Comparison of ENCODE assay signal across 10 cellular contexts in the genomic region with DNA sequence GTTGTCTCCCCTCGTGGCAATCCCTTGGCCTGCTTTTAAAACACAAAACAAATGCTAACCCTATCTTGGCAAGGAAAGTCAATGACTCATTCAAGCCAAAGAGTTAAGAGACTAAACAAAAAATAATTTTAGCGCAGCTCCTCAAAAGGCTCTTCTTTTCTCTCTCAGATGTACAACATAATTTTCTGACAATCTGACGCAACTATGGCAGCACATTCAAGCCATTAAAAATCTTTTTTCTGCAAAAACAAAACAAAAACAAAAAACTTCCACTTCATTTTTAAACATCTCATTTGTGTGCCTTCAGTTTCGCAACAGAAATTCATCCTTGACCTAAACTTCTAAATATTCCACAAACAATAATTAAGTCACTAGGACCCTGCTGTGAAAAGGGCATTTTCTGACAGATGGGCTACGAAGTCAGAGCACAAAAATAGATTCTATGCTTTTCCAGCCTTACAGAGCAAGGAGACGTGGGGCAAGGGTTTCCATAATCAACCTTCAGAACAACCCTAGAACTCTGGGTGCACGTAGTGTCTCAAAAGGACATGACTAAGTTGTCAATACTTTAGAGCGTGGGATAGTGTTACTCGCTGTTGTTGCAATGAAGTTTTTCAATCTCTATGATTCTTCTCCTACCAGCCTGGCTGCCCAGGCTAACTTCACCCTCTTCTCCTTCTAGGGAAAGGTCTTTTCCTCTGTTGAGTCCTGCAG.
DNase-seq lines count a peak whose midpoint lies in the region; ATAC-seq and TF ChIP-seq lines count a peak whose summit lies in the region.
"Had no signal": no experiment of that assay in that cellular context is flagged by ENCODE, and none has a peak within 500 bp of the region (broad histone marks: within the 10 kb centered on the region; RNA-seq: fewer than 3 reads in every experiment).

No MANE protein-coding gene starts in this region.

- H3K27me3 Mint-ChIP-seq in MCF 10A (ENCODE audit: insufficient read depth, unreplicated experiment) (no peaks in the 10 kb centered on the region), brain (no peaks in the 10 kb centered on the region)
- H3K27me3 Mint-ChIP-seq in activated CD8-positive, alpha-beta T cell treated with anti-CD3 and anti-CD28 coated beads for 36 hours = no peaks in the 10 kb centered on the region

- dilution Hi-C loops in mammary epithelial cell (cut with HindIII; ENCODE audit: low sequenced_read_pairs) = no loop called here

- 69% methylated on average over 9 of the region's 9 CpGs for WGBS in mammary epithelial cell (ENCODE audit: low coverage, missing lambda C conversion rate)
- 76% methylated on average over 9 of the region's 9 CpGs for WGBS in hepatocyte (ENCODE audit: low lambda C conversion rate, missing lambda C conversion rate)
- 7 to 9% methylated on average over 9 of the region's 9 CpGs for WGBS in aorta, 2 donors

- peak overlapping the region; percentile 5 for H3K4me3 Mint-ChIP-seq in MCF 10A (ENCODE audit: unreplicated experiment)
- H3K4me3 Mint-ChIP-seq in brain = peak overlapping the region in 3 of 5 experiments; percentile 1 to 56 (median 17)
- H3K4me3 Mint-ChIP-seq in activated CD8-positive, alpha-beta T cell treated with anti-CD3 and anti-CD28 coated beads for 36 hours = no peak overlapping the region

- no peaks in the 10 kb centered on the region for H4K20me1 ChIP-seq in mammary epithelial cell (ENCODE audit: insufficient read depth, low read length)
- H4K20me1 ChIP-seq in hepatocyte (ENCODE audit: insufficient read depth, poor library complexity, severe bottlenecking) = no peaks in the 10 kb centered on the region
- H4K20me1 ChIP-seq: BLaER1 treated with 17β-estradiol and CSF1 and Interleukin-3, amounts not matched to agents 10 nM and 100 nM had no signal

- H3K9ac ChIP-seq in mammary epithelial cell (ENCODE audit: insufficient read depth, low read length) = no peak overlapping the region
- H3K9ac ChIP-seq: BLaER1 treated with 17β-estradiol and CSF1 and Interleukin-3, amounts not matched to agents 10 nM and 100 nM had no signal

- H3K4me1 ChIP-seq in mammary epithelial cell (ENCODE audit: insufficient read depth, low read length) = no peaks in the 10 kb centered on the region
- H3K4me1 ChIP-seq in hepatocyte (ENCODE audit: insufficient read depth) = peaks cover 31% of the 10 kb centered on the region
- H3K4me1 ChIP-seq in aorta (ENCODE audit: control insufficient read depth in 1 of 2, insufficient read depth in 2 of 2, low read length in 2 of 2) = peaks cover 8 to 10% of the 10 kb centered on the region in 2 donors

- intact Hi-C loops in MCF 10A (cut with micrococcal nuclease) = loop anchor here (5.0 kb wide), 2 partner anchors 54 to 84 kb away; partner anchors contain the start of gene MB21D2
- intact Hi-C loops in mammary epithelial cell (cut with micrococcal nuclease) = no loop called here
- intact Hi-C loops in aorta (cut with DNase I) = no loop called here
- intact Hi-C loops in activated CD8-positive, alpha-beta T cell treated with anti-CD3 and anti-CD28 coated beads for 36 hours (cut with micrococcal nuclease) = no loop called here

- BruUV-seq in MCF 10A (replicated peaks; lab: Mats Ljungman, UMichigan) (no TSS peak), mammary epithelial cell (replicated peaks; lab: Mats Ljungman, UMichigan) (no TSS peak)

- H3K27me3 ChIP-seq in mammary epithelial cell (ENCODE audit: insufficient read depth, low read length) = no peaks in the 10 kb centered on the region
- no peaks in the 10 kb centered on the region for H3K27me3 ChIP-seq in hepatocyte
- H3K27me3 ChIP-seq in aorta (ENCODE audit: control insufficient read depth in 1 of 2, insufficient read depth in 2 of 2, low read length in 1 of 2) = no peaks in the 10 kb centered on the region
- H3K27me3 ChIP-seq: BLaER1 treated with 17β-estradiol and CSF1 and Interleukin-3, amounts not matched to agents 10 nM and 100 nM had no signal

- H2AFZ ChIP-seq in mammary epithelial cell (ENCODE audit: low read depth, low read length) (no peak overlapping the region), hepatocyte (no peak overlapping the region)

- POLR2A ChIA-PET in MCF 10A (lab: Yijun Ruan, JAX) = interaction anchor here (0.7 to 1.5 kb wide), 7 partner anchors 9 to 192 kb away, joined by 3 to 6 read pairs (median 3); no protein-coding TSS in a partner anchor
- POLR2A ChIA-PET in activated CD8-positive, alpha-beta T cell treated with anti-CD3 and anti-CD28 coated beads for 36 hours (lab: Charles Lee) = no interaction called here

- H3K27ac Mint-ChIP-seq in MCF 10A (ENCODE audit: low read depth, unreplicated experiment) = peak overlapping the region; percentile 7
- H3K27ac Mint-ChIP-seq in brain = peak overlapping the region in 2 of 5 experiments; percentile 39 to 80
- no peak overlapping the region for H3K27ac Mint-ChIP-seq in activated CD8-positive, alpha-beta T cell treated with anti-CD3 and anti-CD28 coated beads for 36 hours

- ATAC-seq in aorta (ENCODE audit: low FRiP score) (peak; percentile 58), HG02884 (IDR thresholded peaks at IDR 0.05; ENCODE audit: unreplicated experiment) (no peak)
- ATAC-seq in activated CD8-positive, alpha-beta T cell treated with anti-CD3 and anti-CD28 coated beads for 36 hours = no peak

- H3K27ac ChIP-seq in mammary epithelial cell (ENCODE audit: insufficient read depth, low read depth, low read length) (no peak overlapping the region), hepatocyte (peak overlapping the region; percentile 11), aorta (ENCODE audit: low read depth in 1 of 2, low read length in 2 of 2) (no peak overlapping the region)
- H3K27ac ChIP-seq: BLaER1 treated with 17β-estradiol and CSF1 and Interleukin-3, amounts not matched to agents 10 nM and 100 nM had no signal

- CTCF ChIA-PET in MCF 10A (lab: Yijun Ruan, JAX) (interaction anchor here (0.7 to 1.3 kb wide), 3 partner anchors 31 to 207 kb away, joined by 3 read pairs; no protein-coding TSS in a partner anchor), mammary epithelial cell (lab: Charles Lee; ENCODE audit: low non-redundant PET) (no interaction called here)
- CTCF ChIA-PET in activated CD8-positive, alpha-beta T cell treated with anti-CD3 and anti-CD28 coated beads for 36 hours (lab: Charles Lee) = no interaction called here

- DNase-seq in MCF 10A (ENCODE audit: unreplicated experiment) = peak; percentile 84
- no peak for DNase-seq in mammary epithelial cell
- no peak for DNase-seq in hepatocyte (ENCODE audit: low spot score)
- DNase-seq in aorta = no peak
- DNase-seq in NCI-H1092 (lab: John Stamatoyannopoulos, UW) = no peak
- DNase-seq in activated CD8-positive, alpha-beta T cell treated with anti-CD3 and anti-CD28 coated beads for 36 hours = no peak
- DNase-seq: SIG-M5 had no signal

- H3K9me3 Mint-ChIP-seq in MCF 10A (ENCODE audit: unreplicated experiment) = no peaks in the 10 kb centered on the region
- peaks cover 0 to 5% (median 0%) of the 10 kb centered on the region in 5 experiments for H3K9me3 Mint-ChIP-seq in brain
- H3K9me3 Mint-ChIP-seq in activated CD8-positive, alpha-beta T cell treated with anti-CD3 and anti-CD28 coated beads for 36 hours = no peaks in the 10 kb centered on the region

- H3K36me3 Mint-ChIP-seq in MCF 10A (ENCODE audit: insufficient read depth, unreplicated experiment) (no peaks in the 10 kb centered on the region), brain (peaks cover 11% of the 10 kb centered on the region)
- peaks cover 1% of the 10 kb centered on the region for H3K36me3 Mint-ChIP-seq in activated CD8-positive, alpha-beta T cell treated with anti-CD3 and anti-CD28 coated beads for 36 hours (ENCODE audit: low read depth)

- H3K4me3 ChIP-seq in mammary epithelial cell (replicated peaks in 1 of 3; ENCODE audit: insufficient read depth in 1 of 3, low read depth in 2 of 3, low read length in 3 of 3) (no peak overlapping the region), hepatocyte (no peak overlapping the region), aorta (ENCODE audit: low read length in 2 of 2) (no peak overlapping the region)
- H3K4me3 ChIP-seq: BLaER1 treated with 17β-estradiol and CSF1 and Interleukin-3, amounts not matched to agents 10 nM and 100 nM had no signal

- TF ChIP-seq CTCF in MCF 10A (IDR thresholded peaks at IDR 0.05; ENCODE audit: unreplicated experiment) (no peak), mammary epithelial cell (conservative IDR thresholded peaks at IDR 0.05 in 1 of 2, IDR thresholded peaks at IDR 0.05 in 1 of 2; ENCODE audit: extremely low read depth in 1 of 2, insufficient read depth in 1 of 2, low read depth in 1 of 2, low read length in 2 of 2) (no peak), brain (conservative IDR thresholded peaks at IDR 0.05) (no peak), hepatocyte (IDR thresholded peaks at IDR 0.05; ENCODE audit: poor library complexity) (no peak)
- no peak for TF ChIP-seq CTCF in activated CD8-positive, alpha-beta T cell treated with anti-CD3 and anti-CD28 coated beads for 36 hours (IDR thresholded peaks at IDR 0.05)

- in situ Hi-C loops in mammary epithelial cell (cut with MboI; ENCODE audit: low sequenced_read_pairs in 2 of 2) = no loop called here

- no peak overlapping the region for H3K4me2 ChIP-seq in mammary epithelial cell (ENCODE audit: insufficient read depth, low read depth, low read length)
- H3K4me2 ChIP-seq in hepatocyte = peak overlapping the region; percentile 6

- H3K9me2 ChIP-seq in hepatocyte (replicated peaks; ENCODE audit: insufficient read depth) = no peaks in the 10 kb centered on the region

- no peaks in the 10 kb centered on the region for H3K36me3 ChIP-seq in mammary epithelial cell (ENCODE audit: insufficient read depth, low read length)
- H3K36me3 ChIP-seq in hepatocyte (replicated peaks; ENCODE audit: insufficient read depth, low read depth) = no peaks in the 10 kb centered on the region
- no peaks in the 10 kb centered on the region for H3K36me3 ChIP-seq in aorta (ENCODE audit: control insufficient read depth in 1 of 2, insufficient read depth in 2 of 2, low read length in 1 of 2)
- H3K36me3 ChIP-seq: BLaER1 treated with 17β-estradiol and CSF1 and Interleukin-3, amounts not matched to agents 10 nM and 100 nM had no signal

- peaks cover 38% of the 10 kb centered on the region for H3K4me1 Mint-ChIP-seq in MCF 10A (ENCODE audit: insufficient read depth, unreplicated experiment)
- peaks cover 65% of the 10 kb centered on the region for H3K4me1 Mint-ChIP-seq in brain
- H3K4me1 Mint-ChIP-seq in activated CD8-positive, alpha-beta T cell treated with anti-CD3 and anti-CD28 coated beads for 36 hours (ENCODE audit: low read depth) = peaks cover 18% of the 10 kb centered on the region

- peaks cover 11% of the 10 kb centered on the region for H3K79me2 ChIP-seq in mammary epithelial cell (ENCODE audit: insufficient read depth, low read length)
- H3K79me2 ChIP-seq in hepatocyte = peaks cover 68% of the 10 kb centered on the region

- H3K9me3 ChIP-seq in mammary epithelial cell (replicated peaks; ENCODE audit: insufficient read depth, low read length) (no peaks in the 10 kb centered on the region), hepatocyte (ENCODE audit: low read depth) (no peaks in the 10 kb centered on the region), aorta (ENCODE audit: control insufficient read depth, low read length) (no peaks in the 10 kb centered on the region)
- H3K9me3 ChIP-seq: BLaER1 treated with 17β-estradiol and CSF1 and Interleukin-3, amounts not matched to agents 10 nM and 100 nM had no signal
